Comparison of ENCODE assay signal across 10 cellular contexts in genomic region chr7:121752706-121753105, GRCh38.
DNase-seq lines count a peak whose midpoint lies in the region; ATAC-seq and TF ChIP-seq lines count a peak whose summit lies in the region.
"Had no signal": no experiment of that assay in that cellular context is flagged by ENCODE, and none has a peak within 500 bp of the region (broad histone marks: within the 10 kb centered on the region; RNA-seq: fewer than 3 reads in every experiment).

No MANE protein-coding gene starts in this region.

- no peak for TF ChIP-seq POLR2A in breast epithelium (IDR thresholded peaks at IDR 0.05)

- no peak for TF ChIP-seq CTCF in breast epithelium (IDR thresholded peaks at IDR 0.05)
- TF ChIP-seq CTCF in OCI-LY3 (IDR thresholded peaks at IDR 0.05; ENCODE audit: low read depth, low read length) = peak; percentile 68
- peak; percentile 47 for TF ChIP-seq CTCF in fibroblast of the aortic adventitia (IDR thresholded peaks at IDR 0.05; ENCODE audit: insufficient read depth, low read length)

- ATAC-seq in HG03520 (IDR thresholded peaks at IDR 0.05; ENCODE audit: unreplicated experiment) = no peak
- ATAC-seq: T-cell had no signal

- H3K4me3 ChIP-seq in breast epithelium = no peak overlapping the region
- no peak overlapping the region for H3K4me3 ChIP-seq in OCI-LY3 (ENCODE audit: low read length)
- no peak overlapping the region for H3K4me3 ChIP-seq in fibroblast of the aortic adventitia (ENCODE audit: low read depth, low read length)

- no peak overlapping the region for H3K4me2 ChIP-seq in OCI-LY3 (ENCODE audit: low read length)

- in situ Hi-C loops in T47D (cut with HindIII; ENCODE audit: low pct_unique_long_range_greater_than_20kb, low sequenced_read_pairs) = no loop called here

- peak; percentile 1 to 21 for DNase-seq in T47D (ENCODE audit: low read depth in 1 of 2, low spot score in 1 of 2)
- DNase-seq in breast epithelium (ENCODE audit: low spot score in 2 of 2) = no peak
- DNase-seq in fibroblast of the aortic adventitia (ENCODE audit: low read depth) = peak; percentile 43
- no peak for DNase-seq in GDM1 (lab: John Stamatoyannopoulos, UW)
- no peak for DNase-seq in activated gamma-delta T cell treated with Interleukin-2 at 50 U/mL for 16 hours
- no peak for DNase-seq in activated CD4-positive, alpha-beta T cell treated with anti-CD3 and anti-CD28 coated beads for 4 hours
- DNase-seq: naive B cell, T-cell had no signal

- H3K27ac ChIP-seq in breast epithelium = no peak overlapping the region
- H3K27ac ChIP-seq in OCI-LY3 (ENCODE audit: low read length) = no peak overlapping the region

- no peak overlapping the region for H2AFZ ChIP-seq in OCI-LY3 (ENCODE audit: low read depth, low read length)

- no peaks in the 10 kb centered on the region for H3K36me3 ChIP-seq in breast epithelium
- no peaks in the 10 kb centered on the region for H3K36me3 ChIP-seq in OCI-LY3 (replicated peaks; ENCODE audit: low read depth, low read length)

- H3K9me3 ChIP-seq in breast epithelium = no peaks in the 10 kb centered on the region
- H3K9me3 ChIP-seq in OCI-LY3 (ENCODE audit: insufficient read depth, low read length) = no peaks in the 10 kb centered on the region

- no peaks in the 10 kb centered on the region for H3K27me3 ChIP-seq in breast epithelium
- peaks cover 26% of the 10 kb centered on the region for H3K27me3 ChIP-seq in OCI-LY3 (ENCODE audit: low read depth, low read length)

- H3K9ac ChIP-seq in OCI-LY3 (ENCODE audit: low read length) = no peak overlapping the region

- H4K20me1 ChIP-seq in OCI-LY3 (ENCODE audit: insufficient read depth, low read length) = no peaks in the 10 kb centered on the region

- no peaks in the 10 kb centered on the region for H3K4me1 ChIP-seq in breast epithelium
- no peaks in the 10 kb centered on the region for H3K4me1 ChIP-seq in OCI-LY3 (ENCODE audit: low read length)

- H3K79me2 ChIP-seq in OCI-LY3 (ENCODE audit: low read length) = no peaks in the 10 kb centered on the region

- intact Hi-C loops in breast epithelium (cut with DNase I; ENCODE audit: low total_unique reads) = no loop called here

Comparison
In these comparisons a context has a peak if more than half of its experiments do, and no peak if none do; other contexts are left out.
1. DNase-seq: peak in T47D (2 of 2) and fibroblast of the aortic adventitia (single experiment); none in breast epithelium (0 of 2), GDM1 (single experiment), activated gamma-delta T cell treated with Interleukin-2 at 50 U/mL for 16 hours (single experiment) and activated CD4-positive, alpha-beta T cell treated with anti-CD3 and anti-CD28 coated beads for 4 hours (0 of 2).
2. CTCF ChIP-seq: peak in OCI-LY3 (single experiment) and fibroblast of the aortic adventitia (single experiment); none in breast epithelium (0 of 3).